In the genomic region with DNA sequence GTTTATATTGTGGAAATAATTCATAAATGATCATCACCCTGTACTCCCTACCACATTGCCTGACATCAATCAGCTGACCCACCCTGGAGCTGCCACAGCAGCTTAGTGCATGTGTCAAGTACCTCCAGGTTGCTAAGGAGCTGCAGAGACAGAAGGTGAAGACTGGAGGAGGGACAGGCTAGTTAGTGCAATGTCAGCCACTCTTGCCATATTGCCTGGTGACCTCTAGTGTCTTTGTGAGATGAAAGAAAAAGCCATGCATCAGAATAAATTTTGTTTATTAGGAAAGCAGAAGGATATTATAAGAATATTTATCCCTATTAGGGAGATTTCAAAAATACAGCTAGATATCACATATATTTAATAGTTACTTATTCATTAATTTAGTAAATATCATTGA, we compare ENCODE assay signal across 2 cellular contexts.
TF ChIP-seq lines count a peak whose summit lies in the region.

No MANE protein-coding gene starts in this region.

TF ChIP-seq in SK-N-SH, 30 proteins besides CTCF, POLR2A, EP300 and RAD21 (continued from another document):
- no peak for TF ChIP-seq RCOR1 (IDR thresholded peaks at IDR 0.05; ENCODE audit: low read length)
- no peak for TF ChIP-seq MXI1 (IDR thresholded peaks at IDR 0.05; ENCODE audit: low read depth, low read length)
- no peak for TF ChIP-seq SIN3A (IDR thresholded peaks at IDR 0.05; ENCODE audit: borderline replicate concordance, low read depth, low read length)
- no peak for TF ChIP-seq GATA2 (CRISPR knock-in tag; IDR thresholded peaks at IDR 0.05)
- TF ChIP-seq MEF2A (IDR thresholded peaks at IDR 0.05; ENCODE audit: borderline replicate concordance, low read depth), result no peak
- TF ChIP-seq GABPA (IDR thresholded peaks at IDR 0.05; ENCODE audit: low read depth), result no peak

TF ChIP-seq in SK-N-SH treated with all-trans-retinoic acid at 6 μM for 48 hours, 23 proteins besides CTCF, POLR2A, EP300 and RAD21 (continued from another document):
- TF ChIP-seq BACH2 (CRISPR knock-in tag; IDR thresholded peaks at IDR 0.05; ENCODE audit: borderline replicate concordance) (no peak), TCF4 (CRISPR knock-in tag; IDR thresholded peaks at IDR 0.05; ENCODE audit: borderline replicate concordance) (no peak), GLIS3 (CRISPR knock-in tag; IDR thresholded peaks at IDR 0.05) (no peak), ZNF8 (CRISPR knock-in tag; IDR thresholded peaks at IDR 0.05) (no peak), SNAI2 (CRISPR knock-in tag; IDR thresholded peaks at IDR 0.05) (no peak), CSDC2 (CRISPR knock-in tag; IDR thresholded peaks at IDR 0.05) (no peak), ZNF70 (CRISPR knock-in tag; IDR thresholded peaks at IDR 0.05) (no peak), ZNF565 (CRISPR knock-in tag; conservative IDR thresholded peaks at IDR 0.05; ENCODE audit: low read depth) (no peak), PPARA (CRISPR knock-in tag; IDR thresholded peaks at IDR 0.05; ENCODE audit: borderline replicate concordance) (no peak), OSR1 (CRISPR knock-in tag; IDR thresholded peaks at IDR 0.05) (no peak), TOX (CRISPR knock-in tag; IDR thresholded peaks at IDR 0.05; ENCODE audit: borderline replicate concordance) (no peak)
- TF ChIP-seq, protein P1, sequence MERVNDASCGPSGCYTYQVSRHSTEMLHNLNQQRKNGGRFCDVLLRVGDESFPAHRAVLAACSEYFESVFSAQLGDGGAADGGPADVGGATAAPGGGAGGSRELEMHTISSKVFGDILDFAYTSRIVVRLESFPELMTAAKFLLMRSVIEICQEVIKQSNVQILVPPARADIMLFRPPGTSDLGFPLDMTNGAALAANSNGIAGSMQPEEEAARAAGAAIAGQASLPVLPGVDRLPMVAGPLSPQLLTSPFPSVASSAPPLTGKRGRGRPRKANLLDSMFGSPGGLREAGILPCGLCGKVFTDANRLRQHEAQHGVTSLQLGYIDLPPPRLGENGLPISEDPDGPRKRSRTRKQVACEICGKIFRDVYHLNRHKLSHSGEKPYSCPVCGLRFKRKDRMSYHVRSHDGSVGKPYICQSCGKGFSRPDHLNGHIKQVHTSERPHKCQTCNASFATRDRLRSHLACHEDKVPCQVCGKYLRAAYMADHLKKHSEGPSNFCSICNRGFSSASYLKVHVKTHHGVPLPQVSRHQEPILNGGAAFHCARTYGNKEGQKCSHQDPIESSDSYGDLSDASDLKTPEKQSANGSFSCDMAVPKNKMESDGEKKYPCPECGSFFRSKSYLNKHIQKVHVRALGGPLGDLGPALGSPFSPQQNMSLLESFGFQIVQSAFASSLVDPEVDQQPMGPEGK (CRISPR knock-in tag; IDR thresholded peaks at IDR 0.05; ENCODE audit: borderline replicate concordance), result no peak
- TF ChIP-seq, protein P2, sequence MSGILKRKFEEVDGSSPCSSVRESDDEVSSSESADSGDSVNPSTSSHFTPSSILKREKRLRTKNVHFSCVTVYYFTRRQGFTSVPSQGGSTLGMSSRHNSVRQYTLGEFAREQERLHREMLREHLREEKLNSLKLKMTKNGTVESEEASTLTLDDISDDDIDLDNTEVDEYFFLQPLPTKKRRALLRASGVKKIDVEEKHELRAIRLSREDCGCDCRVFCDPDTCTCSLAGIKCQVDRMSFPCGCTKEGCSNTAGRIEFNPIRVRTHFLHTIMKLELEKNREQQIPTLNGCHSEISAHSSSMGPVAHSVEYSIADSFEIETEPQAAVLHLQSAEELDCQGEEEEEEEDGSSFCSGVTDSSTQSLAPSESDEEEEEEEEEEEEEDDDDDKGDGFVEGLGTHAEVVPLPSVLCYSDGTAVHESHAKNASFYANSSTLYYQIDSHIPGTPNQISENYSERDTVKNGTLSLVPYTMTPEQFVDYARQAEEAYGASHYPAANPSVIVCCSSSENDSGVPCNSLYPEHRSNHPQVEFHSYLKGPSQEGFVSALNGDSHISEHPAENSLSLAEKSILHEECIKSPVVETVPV (CRISPR knock-in tag; IDR thresholded peaks at IDR 0.05), result no peak
TF ChIP-seq in SK-N-SH treated with all-trans-retinoic acid at 6 μM for 48 hours: peak in this region for 0.
